ENCODE assay signal across 8 cellular contexts in the genomic region with DNA sequence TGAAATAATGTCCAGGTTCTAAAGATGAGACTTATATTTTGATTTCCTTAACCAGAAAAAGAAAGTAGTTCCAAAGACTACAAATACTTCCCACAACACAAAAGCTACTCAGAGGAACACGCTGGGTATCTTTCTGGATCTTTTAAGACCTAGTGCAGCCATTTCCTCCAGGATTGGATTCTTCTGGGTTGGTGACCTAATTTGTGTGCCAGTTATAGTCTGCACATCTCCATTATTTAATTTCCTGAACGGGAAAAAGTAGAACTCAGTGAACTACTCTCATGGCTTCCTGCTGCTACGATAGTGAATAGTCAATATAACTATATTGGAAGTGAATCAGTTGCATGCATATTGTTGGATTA. TPM values are rescaled to one million over a fixed set of nuclear protein-coding genes. Genes with fewer than 3 reads are reported as not detected.
DNase-seq lines count a peak whose midpoint lies in the region; ATAC-seq and TF ChIP-seq lines count a peak whose summit lies in the region.

No MANE protein-coding gene starts in this region.

- peaks cover 17% of the 10 kb centered on the region for H3K36me3 Mint-ChIP-seq in T-helper 2 cell treated with Interferon-gamma antibody and Interleukin-4, amounts not matched to agents 5 μg/mL and 100 μg/mL, for 36 hours (ENCODE audit: low read depth)
- H3K36me3 Mint-ChIP-seq in activated naive CD8-positive, alpha-beta T cell treated with anti-CD3 and anti-CD28 coated beads, Interleukin-2, amount 10 ng/mL, durations not matched to agents 7 days and 5 days, result peaks cover 23% of the 10 kb centered on the region

- no peaks in the 10 kb centered on the region for H3K36me3 ChIP-seq in kidney epithelial cell (ENCODE audit: control insufficient read depth, insufficient read depth, low read length)

- peak overlapping the region; percentile 10 for H3K27ac ChIP-seq in temporal lobe (ENCODE audit: low read depth, low read length)

- peak overlapping the region; percentile 72 for H3K4me3 ChIP-seq in kidney epithelial cell (ENCODE audit: low read depth, low read length)

- DNase-seq in T-helper 2 cell treated with Interferon-gamma antibody and Interleukin-4, amounts not matched to agents 5 μg/mL and 100 μg/mL, for 36 hours (ENCODE audit: low spot score), result no peak
- no peak for DNase-seq in T-helper 2 cell
- DNase-seq in activated naive CD8-positive, alpha-beta T cell treated with anti-CD3 and anti-CD28 coated beads, Interleukin-2, amount 10 ng/mL, durations not matched to agents 7 days and 5 days, result no peak
- no peak for DNase-seq in kidney epithelial cell (ENCODE audit: low read depth)
- no peak for DNase-seq in stimulated activated CD4-positive, alpha-beta T cell treated with anti-CD3 and anti-CD28 coated beads, Interleukin-4, amount 100 ng/mL, for 1 hour

- H3K27me3 ChIP-seq in kidney epithelial cell (ENCODE audit: control insufficient read depth, insufficient read depth, low read length), result no peaks in the 10 kb centered on the region

- ATAC-seq in activated naive CD8-positive, alpha-beta T cell treated with anti-CD3 and anti-CD28 coated beads, Interleukin-2, amount 10 ng/mL, durations not matched to agents 7 days and 5 days (ENCODE audit: low read depth), result no peak
- ATAC-seq in HG03354 (IDR thresholded peaks at IDR 0.05; ENCODE audit: poor library complexity, severe bottlenecking, unreplicated experiment), result no peak
- ATAC-seq in GM18519 (IDR thresholded peaks at IDR 0.05; ENCODE audit: low FRiP score, unreplicated experiment), result no peak

- POLR2A ChIA-PET in activated naive CD8-positive, alpha-beta T cell treated with anti-CD3 and anti-CD28 coated beads, Interleukin-2, amount 10 ng/mL, durations not matched to agents 7 days and 5 days (lab: Charles Lee), result no interaction called here

- no peak for TF ChIP-seq CTCF in kidney epithelial cell (IDR thresholded peaks at IDR 0.05; ENCODE audit: insufficient read depth, low read length, poor library complexity, severe bottlenecking)

- H3K27me3 Mint-ChIP-seq in T-helper 2 cell treated with Interferon-gamma antibody and Interleukin-4, amounts not matched to agents 5 μg/mL and 100 μg/mL, for 36 hours (ENCODE audit: low read depth), result peaks cover 2% of the 10 kb centered on the region
- peaks cover 3% of the 10 kb centered on the region for H3K27me3 Mint-ChIP-seq in activated naive CD8-positive, alpha-beta T cell treated with anti-CD3 and anti-CD28 coated beads, Interleukin-2, amount 10 ng/mL, durations not matched to agents 7 days and 5 days

- peaks cover 29% of the 10 kb centered on the region for H3K4me1 Mint-ChIP-seq in T-helper 2 cell treated with Interferon-gamma antibody and Interleukin-4, amounts not matched to agents 5 μg/mL and 100 μg/mL, for 36 hours (ENCODE audit: low read depth)
- H3K4me1 Mint-ChIP-seq in activated naive CD8-positive, alpha-beta T cell treated with anti-CD3 and anti-CD28 coated beads, Interleukin-2, amount 10 ng/mL, durations not matched to agents 7 days and 5 days, result peaks cover 28% of the 10 kb centered on the region

- no peaks in the 10 kb centered on the region for H3K9me3 Mint-ChIP-seq in T-helper 2 cell treated with Interferon-gamma antibody and Interleukin-4, amounts not matched to agents 5 μg/mL and 100 μg/mL, for 36 hours
- no peaks in the 10 kb centered on the region for H3K9me3 Mint-ChIP-seq in activated naive CD8-positive, alpha-beta T cell treated with anti-CD3 and anti-CD28 coated beads, Interleukin-2, amount 10 ng/mL, durations not matched to agents 7 days and 5 days

- peak overlapping the region; percentile 92 for H3K27ac Mint-ChIP-seq in T-helper 2 cell treated with Interferon-gamma antibody and Interleukin-4, amounts not matched to agents 5 μg/mL and 100 μg/mL, for 36 hours
- peak overlapping the region; percentile 94 for H3K27ac Mint-ChIP-seq in activated naive CD8-positive, alpha-beta T cell treated with anti-CD3 and anti-CD28 coated beads, Interleukin-2, amount 10 ng/mL, durations not matched to agents 7 days and 5 days

- peak overlapping the region; percentile 90 for H3K4me3 Mint-ChIP-seq in T-helper 2 cell treated with Interferon-gamma antibody and Interleukin-4, amounts not matched to agents 5 μg/mL and 100 μg/mL, for 36 hours
- H3K4me3 Mint-ChIP-seq in activated naive CD8-positive, alpha-beta T cell treated with anti-CD3 and anti-CD28 coated beads, Interleukin-2, amount 10 ng/mL, durations not matched to agents 7 days and 5 days, result peak overlapping the region; percentile 97

RNA-seq across cellular contexts. Expression of a gene that starts 1.5 kb away (rescaled TPM):
- 10 to 100 TPM; 20.1 to 24.2 TPM for total RNA-seq in activated naive CD8-positive, alpha-beta T cell treated with anti-CD3 and anti-CD28 coated beads, Interleukin-2, amount 10 ng/mL, durations not matched to agents 7 days and 5 days
- total RNA-seq in kidney epithelial cell, result 20.5 and 24.5 TPM in 2 replicates
- 6.1 TPM for total RNA-seq in temporal lobe
